Comparison of ENCODE assay signal across 29 cellular contexts in the genomic region with DNA sequence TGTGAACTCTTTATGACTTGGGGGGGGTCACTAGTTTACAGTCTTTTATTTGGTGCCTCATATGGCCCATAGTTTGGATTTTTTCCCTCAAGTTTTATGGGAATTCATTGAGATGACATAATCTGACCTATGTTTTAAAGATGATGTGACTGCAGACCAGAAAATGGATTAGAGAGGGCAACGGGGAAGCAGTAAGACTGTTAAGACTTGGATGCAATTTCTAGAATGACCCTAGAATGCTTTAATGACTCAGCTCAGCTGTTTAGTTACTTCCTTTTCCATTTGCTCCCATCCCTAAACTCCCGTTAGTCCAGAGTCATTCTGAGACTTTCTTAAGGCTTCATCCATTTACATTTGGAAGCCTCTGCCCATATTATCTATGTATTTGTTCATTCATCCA. TPM values are rescaled to one million over a fixed set of nuclear protein-coding genes. Genes with fewer than 3 reads are reported as not detected.
DNase-seq lines count a peak whose midpoint lies in the region; ATAC-seq and TF ChIP-seq lines count a peak whose summit lies in the region.
"Had no signal": no experiment of that assay in that cellular context is flagged by ENCODE, and none has a peak within 500 bp of the region (broad histone marks: within the 10 kb centered on the region; RNA-seq: fewer than 3 reads in every experiment).

No MANE protein-coding gene starts in this region.

- H2BK15ac ChIP-seq in mesenchymal stem cell (ENCODE audit: low read depth, poor library complexity, severe bottlenecking): no peak overlapping the region

- H2AFZ ChIP-seq in mesenchymal stem cell (ENCODE audit: low read depth, low read length): no peak overlapping the region

- H3K36me3 ChIP-seq in mesenchymal stem cell (ENCODE audit: control insufficient read depth in 1 of 2, insufficient read depth in 2 of 2, low read depth in 1 of 2, low read length in 2 of 2): no peaks in the 10 kb centered on the region
- H3K36me3 ChIP-seq: cardiac muscle cell, colonic mucosa, heart left ventricle, Peyer's patch, sigmoid colon, WERI-Rb-1 had no signal

- peak; percentile 7 for DNase-seq in AG10803 (ENCODE audit: low read depth)
- DNase-seq in M059J (ENCODE audit: low read depth): peak; percentile 58
- peak; percentile 28 to 30 for DNase-seq in cardiac fibroblast (ENCODE audit: low read depth in 2 of 2)
- peak; percentile 49 for DNase-seq in mesenchymal stem cell
- DNase-seq in D341Med (ENCODE audit: low spot score): no peak
- no peak for DNase-seq in inferior parietal cortex (ENCODE audit: extremely low spot score)
- DNase-seq: 8988T; activated CD4-positive, alpha-beta T cell treated with anti-CD3 and anti-CD28 coated beads for 48 hours; activated CD8-positive, alpha-beta memory T cell treated with anti-CD3 and anti-CD28 coated beads for 24 hours; activated effector memory CD4-positive, alpha-beta T cell treated with Interleukin-2 at 50 U/mL for 16 hours; CD4-positive, CD25-positive, alpha-beta regulatory T cell; colonic mucosa; effector CD4-positive, alpha-beta T cell; H9; heart left ventricle; Kasumi-1; mucosa of descending colon; NCI-H1048; NCI-H446; NCI-H774; Peyer's patch; SHP77 treated with DMSO at 0.1 percent for 48 hours; sigmoid colon; WERI-Rb-1 had no signal

- H3K9me3 ChIP-seq in mesenchymal stem cell (ENCODE audit: control insufficient read depth, low read length): no peaks in the 10 kb centered on the region
- H3K9me3 ChIP-seq: colonic mucosa, heart left ventricle, mucosa of descending colon, Peyer's patch, sigmoid colon had no signal

- H2AK5ac ChIP-seq in mesenchymal stem cell (ENCODE audit: low read length, severe bottlenecking): no peak overlapping the region

- ATAC-seq in GM19023 (IDR thresholded peaks at IDR 0.05; ENCODE audit: unreplicated experiment): no peak
- no peak for ATAC-seq in HG02884 (IDR thresholded peaks at IDR 0.05; ENCODE audit: unreplicated experiment)
- ATAC-seq: activated naive CD4-positive, alpha-beta T cell treated with anti-CD3 and anti-CD28 coated beads, Interleukin-2, amount 50 U/mL, for 72 hours; heart left ventricle; mucosa of descending colon; stimulated activated memory B cell treated with anti-CD40 and anti-IgM and Interleukin-4, amounts not matched to agents 10 μg/mL and 1 μg/mL and 100 μg/mL, for 72 hours had no signal

- H3K9ac ChIP-seq in mesenchymal stem cell (ENCODE audit: low read length): no peak overlapping the region

- H2BK120ac ChIP-seq in mesenchymal stem cell (ENCODE audit: low read depth, low read length): no peak overlapping the region

- H3K23ac ChIP-seq in mesenchymal stem cell (ENCODE audit: low read length in 2 of 2): no peak overlapping the region

- H3K4me2 ChIP-seq in mesenchymal stem cell (ENCODE audit: low read length, poor library complexity, severe bottlenecking): no peak overlapping the region

- no peaks in the 10 kb centered on the region for H3K79me1 ChIP-seq in mesenchymal stem cell (replicated peaks; ENCODE audit: low read length, poor library complexity, severe bottlenecking)

- no peak overlapping the region for H2BK5ac ChIP-seq in mesenchymal stem cell (ENCODE audit: low read depth, low read length, poor library complexity, severe bottlenecking)

- H3K4ac ChIP-seq in mesenchymal stem cell (ENCODE audit: low read depth in 1 of 2, low read length in 2 of 2): no peak overlapping the region

- no peak overlapping the region for H4K91ac ChIP-seq in mesenchymal stem cell (ENCODE audit: low read length)

- no peak overlapping the region for H3K18ac ChIP-seq in mesenchymal stem cell (ENCODE audit: low read depth in 1 of 2, low read length in 2 of 2)

- H3K4me3 ChIP-seq in AG10803 (ENCODE audit: low read length) (no peak overlapping the region), cardiac fibroblast (replicated peaks in 1 of 2; ENCODE audit: low read depth in 2 of 2, low read length in 2 of 2) (no peak overlapping the region), mesenchymal stem cell (ENCODE audit: insufficient read depth in 1 of 2, low read depth in 1 of 2, low read length in 2 of 2) (no peak overlapping the region)
- H3K4me3 ChIP-seq: cardiac muscle cell, colonic mucosa, heart left ventricle, mucosa of descending colon, Peyer's patch, sigmoid colon had no signal

- H3K14ac ChIP-seq in mesenchymal stem cell (ENCODE audit: low read length in 2 of 2): no peak overlapping the region

- no peak overlapping the region for H3K27ac ChIP-seq in mesenchymal stem cell (ENCODE audit: low read length, poor library complexity, severe bottlenecking)
- H3K27ac ChIP-seq: cardiac muscle cell, colonic mucosa, heart left ventricle, Peyer's patch, sigmoid colon, WERI-Rb-1 had no signal

- peaks cover 7% of the 10 kb centered on the region for H3K4me1 ChIP-seq in mesenchymal stem cell (ENCODE audit: control insufficient read depth, insufficient read depth, low read depth, low read length)
- H3K4me1 ChIP-seq: colonic mucosa, Peyer's patch had no signal

- H4K8ac ChIP-seq in mesenchymal stem cell (ENCODE audit: low read length): no peak overlapping the region

- peaks cover 0 to 15% of the 10 kb centered on the region in 2 experiments for H3K27me3 ChIP-seq in mesenchymal stem cell (ENCODE audit: control insufficient read depth in 1 of 2, insufficient read depth in 1 of 2, low read length in 2 of 2)
- H3K27me3 ChIP-seq: cardiac muscle cell, colonic mucosa, heart left ventricle, Peyer's patch, sigmoid colon had no signal

- TF ChIP-seq CTCF in AG10803 (conservative IDR thresholded peaks at IDR 0.05; ENCODE audit: low read length) (no peak), cardiac fibroblast (IDR thresholded peaks at IDR 0.05; ENCODE audit: low read depth, low read length) (no peak)

- WGBS in mesenchymal stem cell: 20% methylated on average over 2 of the region's 2 CpGs

- no peak overlapping the region for H2BK12ac ChIP-seq in mesenchymal stem cell (ENCODE audit: low read length in 2 of 2)

RNA-seq across cellular contexts. Expression of gene PDGFRA, which starts 59.9 kb away (rescaled TPM):
- 0.62 and 0.81 TPM in 2 replicates for total RNA-seq in M059J (2014; rRNA removed; shearing (Covaris generic))
- 343 TPM for polyA plus RNA-seq in mesenchymal stem cell (2013, experiment 1 of 2)
- 347 TPM for polyA plus RNA-seq in mesenchymal stem cell (2013, experiment 2 of 2)
- total RNA-seq: CD4-positive, CD25-positive, alpha-beta regulatory T cell had no signal
- polyA plus RNA-seq: CD4-positive, CD25-positive, alpha-beta regulatory T cell had no signal

Comparison
In these comparisons a context has a peak if more than half of its experiments do, and no peak if none do; other contexts are left out.
1. DNase-seq: peak in AG10803 (single experiment), M059J (single experiment), cardiac fibroblast (2 of 2) and mesenchymal stem cell (single experiment); none in D341Med (single experiment) and inferior parietal cortex (single experiment).